In the genomic region with DNA sequence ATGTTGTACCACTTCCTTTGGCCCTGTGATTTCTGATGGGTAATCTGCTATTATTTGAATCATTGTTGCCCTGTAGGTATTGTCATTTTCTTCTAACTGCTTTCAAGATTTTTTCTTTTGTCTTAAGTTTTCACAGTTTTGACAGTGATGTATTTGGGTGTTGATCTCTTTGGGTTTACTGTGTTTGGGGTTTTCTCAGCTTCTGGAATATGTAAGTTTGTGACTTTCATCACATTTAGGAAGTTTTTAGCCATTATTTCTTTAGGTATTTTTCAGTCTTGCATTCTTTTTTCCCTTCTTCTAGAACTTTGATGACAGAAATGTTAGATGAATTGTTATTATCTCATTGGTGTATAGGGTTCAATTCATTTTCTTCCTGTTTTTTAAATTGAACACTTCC, we compare ENCODE assay signal across 9 cellular contexts. TPM values are rescaled to one million over a fixed set of nuclear protein-coding genes. Genes with fewer than 3 reads are reported as not detected.
"Had no signal": no experiment of that assay in that cellular context is flagged by ENCODE, and none has a peak within 500 bp of the region (broad histone marks: within the 10 kb centered on the region; RNA-seq: fewer than 3 reads in every experiment).

No MANE protein-coding gene starts in this region.

- H3K4me2 ChIP-seq: KMS-11 had no signal

- ATAC-seq: K562 had no signal

- H3K27ac ChIP-seq: HL-60, KMS-11 had no signal

- FAIRE-seq: HTR-8/SVneo, K562 had no signal

- H3K4me3 ChIP-seq: K562 had no signal

- DNase-seq: IMR-90, KBM-7, KG1 had no signal

- H3K9ac ChIP-seq: KMS-11 had no signal

RNA-seq across cellular contexts. Expression of gene ASB4, which starts 27.8 kb away (rescaled TPM):
- total RNA-seq: HT1080, IMR-90 had no signal
- polyA plus RNA-seq: IgD-negative memory B cell, IMR-90 had no signal
